In genomic region chr16:75256059-75256870, GRCh38 we compare ENCODE assay signal across 1 cellular context.
A peak's percentile ranks its signal among the peaks of the same experiment; 100 is the strongest.
TF ChIP-seq lines count a peak whose summit lies in the region.

No MANE protein-coding gene starts in this region.

TF ChIP-seq in K562, 482 proteins besides CTCF, POLR2A, EP300 and RAD21:
- TF ChIP-seq CREM (IDR thresholded peaks at IDR 0.05; ENCODE audit: low read depth), result peak; percentile 28; the same call in 1 of the 2 replicates
- TF ChIP-seq TEAD2 (tag; IDR thresholded peaks at IDR 0.05), result no peak
- TF ChIP-seq ERF (CRISPR knock-in tag; IDR thresholded peaks at IDR 0.05), result no peak
- TF ChIP-seq ZNF830 (CRISPR knock-in tag; IDR thresholded peaks at IDR 0.05), result no peak
- no peak for TF ChIP-seq ZNF347 (CRISPR knock-in tag; IDR thresholded peaks at IDR 0.05; ENCODE audit: low read depth)
- peak; percentile 34; the same call in 1 of the 2 replicates for TF ChIP-seq ZBTB7A (IDR thresholded peaks at IDR 0.05; ENCODE audit: borderline replicate concordance, control insufficient read depth, low read depth, low read length)
- TF ChIP-seq ZNF507 (tag; conservative IDR thresholded peaks at IDR 0.05), result no peak
- TF ChIP-seq HIVEP1 (CRISPR knock-in tag; IDR thresholded peaks at IDR 0.05), result no peak
- no peak for TF ChIP-seq ZNF197 (CRISPR knock-in tag; IDR thresholded peaks at IDR 0.05; ENCODE audit: low read depth)
- TF ChIP-seq NBN (IDR thresholded peaks at IDR 0.05; ENCODE audit: low read depth), result no peak
- TF ChIP-seq ZBTB43 (CRISPR knock-in tag; IDR thresholded peaks at IDR 0.05), result no peak
- TF ChIP-seq SAFB2 (IDR thresholded peaks at IDR 0.05; ENCODE audit: borderline replicate concordance, low read depth, low read length, severe bottlenecking), result no peak
- no peak for TF ChIP-seq NR0B1 (IDR thresholded peaks at IDR 0.05; ENCODE audit: partially characterized antibody)
- peak; percentile 48 for TF ChIP-seq MAX (CRISPR knock-in tag; IDR thresholded peaks at IDR 0.05)
- no peak for TF ChIP-seq HBP1 (CRISPR knock-in tag; IDR thresholded peaks at IDR 0.05)
- no peak for TF ChIP-seq ZNF121 (CRISPR knock-in tag; conservative IDR thresholded peaks at IDR 0.05)
- TF ChIP-seq SMARCB1 (IDR thresholded peaks at IDR 0.05; ENCODE audit: insufficient read length, low read depth), result no peak
- no peak for TF ChIP-seq ZEB2 (IDR thresholded peaks at IDR 0.05)
- TF ChIP-seq USF1 (CRISPR knock-in tag; IDR thresholded peaks at IDR 0.05), result 0 out of 2 replicates have a peak, but pooled peaks have one; percentile 21
TF ChIP-seq in K562: peak in this region for 4.
